24 cellular contexts compared by ENCODE assay signal in the genomic region with DNA sequence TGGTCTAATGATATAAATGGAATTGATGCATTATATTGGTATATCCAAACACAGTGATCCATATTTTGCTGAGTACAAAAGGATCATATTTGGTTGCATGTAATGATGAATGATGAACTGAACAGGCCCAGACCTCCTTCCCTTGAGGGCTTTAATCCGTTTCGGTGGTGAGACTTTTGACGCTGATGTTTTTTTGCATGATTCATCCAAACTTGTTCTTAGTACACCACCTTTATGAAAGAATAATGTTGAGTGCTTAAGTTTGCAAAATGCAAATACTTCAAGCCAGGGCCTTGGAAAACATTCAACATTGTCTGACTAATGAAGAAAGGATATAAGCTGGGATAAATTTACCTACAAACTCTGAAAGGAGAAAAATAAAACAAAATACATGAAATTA.
"Had no signal": no experiment of that assay in that cellular context is flagged by ENCODE, and none has a peak within 500 bp of the region (broad histone marks: within the 10 kb centered on the region; RNA-seq: fewer than 3 reads in every experiment).

No MANE protein-coding gene starts in this region.

- H3K9ac ChIP-seq: neural progenitor cell, parathyroid adenoma had no signal

- H3K4me3 ChIP-seq: gastroesophageal sphincter, hepatocyte, neural progenitor cell, psoas muscle, vagina had no signal

- H3K27ac ChIP-seq: gastroesophageal sphincter, hepatocyte, neural progenitor cell, parathyroid adenoma, psoas muscle, vagina had no signal

- DNase-seq: activated B cell treated with CpG ODN at 0.5 μM for 24 hours; activated CD4-positive, alpha-beta T cell treated with anti-CD3 and anti-CD28 coated beads, Interleukin-2, amount 50 U/mL, for 1 hour; activated CD8-positive, alpha-beta T cell treated with anti-CD3 and anti-CD28 coated beads for 36 hours; activated gamma-delta T cell treated with Interleukin-2 at 50 U/mL for 16 hours; activated naive CD4-positive, alpha-beta T cell treated with anti-CD3 and anti-CD28 coated beads, Interleukin-2, amount 50 U/mL, for 16 hours; activated T-cell treated with anti-CD3 and anti-CD28 coated beads, Interleukin-2, amount 50 U/mL, for 4 hours; amniotic stem cell; endodermal cell; kidney; left colon; natural killer cell; occipital lobe; psoas muscle; stimulated activated CD4-positive, alpha-beta T cell treated with anti-CD3 and anti-CD28 coated beads, Interleukin-15, amount 100 ng/mL, for 24 hours; stimulated activated CD4-positive, alpha-beta T cell treated with anti-CD3 and anti-CD28 coated beads, Interleukin-2, amount 100 ng/mL, for 24 hours; stimulated activated naive CD4-positive, alpha-beta T cell; trophoblast cell had no signal

- ATAC-seq: activated CD8-positive, alpha-beta T cell treated with anti-CD3 and anti-CD28 coated beads for 36 hours; activated T-cell treated with anti-CD3 and anti-CD28 coated beads, Interleukin-2, amount 50 U/mL, for 4 hours; activated T-helper 17 cell treated with anti-CD3 and anti-CD28 coated beads, Interleukin-2, amount 50 U/mL, for 72 hours; gastroesophageal sphincter; left colon; natural killer cell; psoas muscle had no signal

- H3K36me3 ChIP-seq: gastroesophageal sphincter, neural progenitor cell, vagina had no signal

- H3K9me3 ChIP-seq: gastroesophageal sphincter, psoas muscle, vagina had no signal

- FAIRE-seq: astrocyte had no signal

- H3K4me1 ChIP-seq: gastroesophageal sphincter, neural progenitor cell, parathyroid adenoma, psoas muscle had no signal

- H2AFZ ChIP-seq: hepatocyte, neural progenitor cell, parathyroid adenoma had no signal

- H3K79me2 ChIP-seq: hepatocyte, parathyroid adenoma had no signal

- H3K4me2 ChIP-seq: hepatocyte, neural progenitor cell had no signal

- H3K27me3 ChIP-seq: gastroesophageal sphincter, hepatocyte, neural progenitor cell, vagina had no signal
